In the genomic region with DNA sequence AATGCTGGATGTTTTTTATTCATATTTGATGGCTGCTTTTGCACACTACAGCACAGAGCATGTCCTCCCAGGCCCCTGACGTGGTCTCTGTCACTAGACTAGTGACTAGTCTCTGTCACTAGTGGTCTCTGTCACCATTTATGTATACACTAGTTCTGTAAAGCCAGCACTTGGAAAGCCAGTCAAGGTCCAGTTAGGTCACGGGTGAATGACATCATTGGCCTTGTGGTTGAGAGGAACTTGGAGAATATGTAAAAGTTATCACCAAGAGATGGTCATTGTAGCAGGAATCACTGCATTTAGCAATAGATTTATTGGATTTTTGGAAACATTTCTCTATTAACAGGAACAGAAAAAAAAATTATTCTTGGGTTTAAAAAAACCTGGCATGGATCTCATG, we compare ENCODE assay signal across 1 cellular context.
TF ChIP-seq lines count a peak whose summit lies in the region.

No MANE protein-coding gene starts in this region.

TF ChIP-seq in WTC11, 78 proteins besides CTCF, POLR2A, EP300 and RAD21 (continued from another document):
- TF ChIP-seq, protein P1, sequence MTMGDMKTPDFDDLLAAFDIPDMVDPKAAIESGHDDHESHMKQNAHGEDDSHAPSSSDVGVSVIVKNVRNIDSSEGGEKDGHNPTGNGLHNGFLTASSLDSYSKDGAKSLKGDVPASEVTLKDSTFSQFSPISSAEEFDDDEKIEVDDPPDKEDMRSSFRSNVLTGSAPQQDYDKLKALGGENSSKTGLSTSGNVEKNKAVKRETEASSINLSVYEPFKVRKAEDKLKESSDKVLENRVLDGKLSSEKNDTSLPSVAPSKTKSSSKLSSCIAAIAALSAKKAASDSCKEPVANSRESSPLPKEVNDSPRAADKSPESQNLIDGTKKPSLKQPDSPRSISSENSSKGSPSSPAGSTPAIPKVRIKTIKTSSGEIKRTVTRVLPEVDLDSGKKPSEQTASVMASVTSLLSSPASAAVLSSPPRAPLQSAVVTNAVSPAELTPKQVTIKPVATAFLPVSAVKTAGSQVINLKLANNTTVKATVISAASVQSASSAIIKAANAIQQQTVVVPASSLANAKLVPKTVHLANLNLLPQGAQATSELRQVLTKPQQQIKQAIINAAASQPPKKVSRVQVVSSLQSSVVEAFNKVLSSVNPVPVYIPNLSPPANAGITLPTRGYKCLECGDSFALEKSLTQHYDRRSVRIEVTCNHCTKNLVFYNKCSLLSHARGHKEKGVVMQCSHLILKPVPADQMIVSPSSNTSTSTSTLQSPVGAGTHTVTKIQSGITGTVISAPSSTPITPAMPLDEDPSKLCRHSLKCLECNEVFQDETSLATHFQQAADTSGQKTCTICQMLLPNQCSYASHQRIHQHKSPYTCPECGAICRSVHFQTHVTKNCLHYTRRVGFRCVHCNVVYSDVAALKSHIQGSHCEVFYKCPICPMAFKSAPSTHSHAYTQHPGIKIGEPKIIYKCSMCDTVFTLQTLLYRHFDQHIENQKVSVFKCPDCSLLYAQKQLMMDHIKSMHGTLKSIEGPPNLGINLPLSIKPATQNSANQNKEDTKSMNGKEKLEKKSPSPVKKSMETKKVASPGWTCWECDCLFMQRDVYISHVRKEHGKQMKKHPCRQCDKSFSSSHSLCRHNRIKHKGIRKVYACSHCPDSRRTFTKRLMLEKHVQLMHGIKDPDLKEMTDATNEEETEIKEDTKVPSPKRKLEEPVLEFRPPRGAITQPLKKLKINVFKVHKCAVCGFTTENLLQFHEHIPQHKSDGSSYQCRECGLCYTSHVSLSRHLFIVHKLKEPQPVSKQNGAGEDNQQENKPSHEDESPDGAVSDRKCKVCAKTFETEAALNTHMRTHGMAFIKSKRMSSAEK (CRISPR knock-in tag; IDR thresholded peaks at IDR 0.05; ENCODE audit: borderline replicate concordance), result no peak
- TF ChIP-seq EMX1 (CRISPR knock-in tag; IDR thresholded peaks at IDR 0.05), result no peak
- no peak for TF ChIP-seq KAT7 (CRISPR knock-in tag; IDR thresholded peaks at IDR 0.05; ENCODE audit: borderline replicate concordance)
- no peak for TF ChIP-seq NR1H2 (CRISPR knock-in tag; IDR thresholded peaks at IDR 0.05)
- TF ChIP-seq MXD4 (CRISPR knock-in tag; IDR thresholded peaks at IDR 0.05; ENCODE audit: borderline replicate concordance), result no peak
- no peak for TF ChIP-seq SP1 (CRISPR knock-in tag; conservative IDR thresholded peaks at IDR 0.05)
- no peak for TF ChIP-seq ZNF425 (CRISPR knock-in tag; conservative IDR thresholded peaks at IDR 0.05)
- TF ChIP-seq ZNF138 (CRISPR knock-in tag; conservative IDR thresholded peaks at IDR 0.05), result no peak
- no peak for TF ChIP-seq TEAD4 (CRISPR knock-in tag; IDR thresholded peaks at IDR 0.05)
- no peak for TF ChIP-seq CBFB (CRISPR knock-in tag; IDR thresholded peaks at IDR 0.05; ENCODE audit: low read depth)
- TF ChIP-seq PREB (CRISPR knock-in tag; IDR thresholded peaks at IDR 0.05; ENCODE audit: borderline replicate concordance), result no peak
- TF ChIP-seq AR (CRISPR knock-in tag; IDR thresholded peaks at IDR 0.05), result no peak
